Comparison of ENCODE assay signal across 11 cellular contexts in the genomic region with DNA sequence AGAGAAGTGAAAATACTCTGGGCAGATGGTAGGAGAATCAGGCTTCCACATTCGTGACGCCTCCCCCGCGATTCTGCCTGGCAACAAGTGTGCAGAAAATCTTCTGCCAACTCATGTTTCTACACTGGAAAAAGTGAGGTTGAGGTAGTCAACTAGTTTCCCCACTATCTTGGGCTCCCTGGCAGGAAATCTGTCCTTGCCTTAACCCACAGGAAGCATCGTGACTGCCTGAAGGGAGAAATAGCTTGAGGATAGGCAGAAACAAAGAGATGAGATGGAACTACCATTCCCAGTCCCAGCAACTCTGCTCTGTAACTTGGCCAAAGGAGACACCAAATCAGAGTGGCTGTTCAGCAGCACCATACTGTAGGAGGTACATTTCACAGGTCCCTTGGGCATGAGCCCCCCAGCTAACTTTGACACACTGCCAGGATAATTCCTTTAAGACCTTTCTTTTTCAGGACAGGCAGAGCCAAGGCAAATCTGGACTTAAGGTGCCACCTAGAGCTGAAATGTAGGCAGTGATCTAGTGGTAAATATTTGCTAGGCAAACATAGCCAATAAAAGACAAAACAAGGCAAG.
DNase-seq lines count a peak whose midpoint lies in the region; ATAC-seq, FAIRE-seq and TF ChIP-seq lines count a peak whose summit lies in the region.
"Had no signal": no experiment of that assay in that cellular context is flagged by ENCODE, and none has a peak within 500 bp of the region (broad histone marks: within the 10 kb centered on the region; RNA-seq: fewer than 3 reads in every experiment).

No MANE protein-coding gene starts in this region.

- intact Hi-C loops in right cardiac atrium (cut with DNase I): loop anchor here in 1 of 4 donors (10.0 kb wide), 1 partner anchor 252 kb away; no protein-coding TSS in a partner anchor

- H3K27ac ChIP-seq in right cardiac atrium (ENCODE audit: low read length): no peak overlapping the region
- H3K27ac ChIP-seq: HL-60 had no signal

- DNase-seq in A172 (ENCODE audit: low spot score): peak; percentile 19
- no peak for DNase-seq in GM19239 (ENCODE audit: insufficient read length, low spot score)
- DNase-seq in right cardiac atrium: peak; percentile 20 to 73 (median 65)
- no peak for DNase-seq in activated CD8-positive, alpha-beta memory T cell treated with anti-CD3 and anti-CD28 coated beads for 24 hours
- no peak for DNase-seq in GOT3 (lab: John Stamatoyannopoulos, UW)
- no peak for DNase-seq in NK-92 treated with Interleukin-12 subunit alpha and Interleukin-12 subunit beta, amount 100 ng/mL, for 24 hours (lab: John Stamatoyannopoulos, UW)
- DNase-seq: activated CD4-positive, alpha-beta T cell treated with anti-CD3 and anti-CD28 coated beads, Interleukin-2, amount 50 U/mL, for 48 hours; DMS79 had no signal

- no peaks in the 10 kb centered on the region for H3K9me3 ChIP-seq in right cardiac atrium (ENCODE audit: control insufficient read depth, low read length)

- H3K4me1 ChIP-seq in right cardiac atrium (ENCODE audit: control insufficient read depth, insufficient read depth, low read length): no peaks in the 10 kb centered on the region

- H3K27me3 ChIP-seq in right cardiac atrium (ENCODE audit: control insufficient read depth, insufficient read depth): peaks cover 2% of the 10 kb centered on the region

- no peak overlapping the region for H3K4me3 ChIP-seq in right cardiac atrium (ENCODE audit: low read length)

- ATAC-seq in SK-N-SH treated with all-trans-retinoic acid at 6 μM for 48 hours (peak; percentile 47; the same call in 1 of the 3 replicates), right cardiac atrium (no peak), HG03196 (IDR thresholded peaks at IDR 0.05; ENCODE audit: unreplicated experiment) (no peak)

- FAIRE-seq in GM19239 (lab: Jason Lieb, UNC): peak; percentile 79

- 62% methylated on average over 5 of the region's 5 CpGs for WGBS in right cardiac atrium

TF ChIP-seq in SK-N-SH treated with all-trans-retinoic acid at 6 μM for 48 hours, 23 proteins besides CTCF, POLR2A, EP300 and RAD21:
- TF ChIP-seq PPARA (CRISPR knock-in tag; IDR thresholded peaks at IDR 0.05; ENCODE audit: borderline replicate concordance) (no peak), ZFP3 (CRISPR knock-in tag; IDR thresholded peaks at IDR 0.05) (no peak), TOX (CRISPR knock-in tag; IDR thresholded peaks at IDR 0.05; ENCODE audit: borderline replicate concordance) (no peak), CSDC2 (CRISPR knock-in tag; IDR thresholded peaks at IDR 0.05) (no peak), ZNF70 (CRISPR knock-in tag; IDR thresholded peaks at IDR 0.05) (no peak)
- TF ChIP-seq, protein P1, sequence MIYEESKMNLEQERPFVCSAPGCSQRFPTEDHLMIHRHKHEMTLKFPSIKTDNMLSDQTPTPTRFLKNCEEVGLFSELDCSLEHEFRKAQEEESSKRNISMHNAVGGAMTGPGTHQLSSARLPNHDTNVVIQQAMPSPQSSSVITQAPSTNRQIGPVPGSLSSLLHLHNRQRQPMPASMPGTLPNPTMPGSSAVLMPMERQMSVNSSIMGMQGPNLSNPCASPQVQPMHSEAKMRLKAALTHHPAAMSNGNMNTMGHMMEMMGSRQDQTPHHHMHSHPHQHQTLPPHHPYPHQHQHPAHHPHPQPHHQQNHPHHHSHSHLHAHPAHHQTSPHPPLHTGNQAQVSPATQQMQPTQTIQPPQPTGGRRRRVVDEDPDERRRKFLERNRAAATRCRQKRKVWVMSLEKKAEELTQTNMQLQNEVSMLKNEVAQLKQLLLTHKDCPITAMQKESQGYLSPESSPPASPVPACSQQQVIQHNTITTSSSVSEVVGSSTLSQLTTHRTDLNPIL (CRISPR knock-in tag; IDR thresholded peaks at IDR 0.05; ENCODE audit: low read depth): no peak

Comparison
In these comparisons a context has a peak if more than half of its experiments do, and no peak if none do; other contexts are left out.
1. DNase-seq: peak in A172 (single experiment) and right cardiac atrium (3 of 3); none in GM19239 (single experiment), activated CD8-positive, alpha-beta memory T cell treated with anti-CD3 and anti-CD28 coated beads for 24 hours (single experiment), GOT3 (single experiment) and NK-92 treated with Interleukin-12 subunit alpha and Interleukin-12 subunit beta, amount 100 ng/mL, for 24 hours (single experiment).